ENCODE assay signal across 8 cellular contexts in the genomic region with DNA sequence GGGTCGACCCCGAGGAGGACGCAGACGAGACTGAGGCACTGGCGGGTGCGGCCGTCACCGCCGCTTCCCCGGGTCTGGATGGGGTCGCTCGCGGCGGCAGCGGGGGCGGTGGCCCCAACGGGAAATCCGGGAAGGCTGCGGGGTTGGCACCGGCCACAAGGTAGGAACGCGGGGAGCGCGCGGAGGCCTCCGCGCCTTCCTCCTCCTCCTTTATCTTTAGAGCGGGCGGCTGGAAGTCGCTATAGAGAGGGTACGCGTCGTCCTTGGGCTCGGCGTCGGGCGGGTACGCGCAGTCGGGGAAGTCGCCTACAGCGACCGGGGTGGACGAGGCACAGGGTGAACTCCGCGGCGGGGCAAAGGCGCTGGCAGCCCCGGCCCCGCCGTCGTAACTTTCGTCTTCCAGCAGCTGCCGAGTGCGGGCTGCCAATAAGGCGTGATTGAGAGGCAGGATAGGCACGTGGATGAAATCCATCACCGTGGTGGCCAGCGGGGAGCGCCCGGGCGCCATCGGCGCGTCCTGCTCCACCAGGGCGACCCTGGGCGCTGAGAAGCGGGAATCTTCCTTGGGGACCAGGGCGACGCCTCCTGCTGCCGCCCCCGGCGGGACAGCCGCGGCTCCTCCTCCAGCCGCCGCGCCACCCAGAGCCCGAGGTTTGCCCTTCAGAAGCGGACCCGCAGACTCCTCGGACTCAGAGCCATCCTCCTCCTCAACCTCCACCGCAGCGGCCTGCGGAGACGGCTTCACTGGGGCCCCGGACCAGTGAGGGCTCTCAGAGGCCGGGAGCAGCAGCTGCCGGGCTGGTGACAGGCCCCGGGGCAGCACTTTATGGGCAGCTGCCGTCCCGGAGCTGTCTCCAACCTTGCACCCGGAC. TPM values are rescaled to one million over a fixed set of nuclear protein-coding genes. Genes with fewer than 3 reads are reported as not detected.
DNase-seq lines count a peak whose midpoint lies in the region; ATAC-seq and TF ChIP-seq lines count a peak whose summit lies in the region.

No MANE protein-coding gene starts in this region.

- in situ Hi-C loops in brain microvascular endothelial cell (cut with HindIII; ENCODE audit: low pct_ligation_motif_present, low sequenced_read_pairs), result no loop called here

- H3K9me3 Mint-ChIP-seq in activated CD4-positive, alpha-beta memory T cell treated with anti-CD3 and anti-CD28 coated beads, Interleukin-2, amount 10 ng/mL, durations not matched to agents 7 days and 5 days, result no peaks in the 10 kb centered on the region

- DNase-seq in NCI-H146 (lab: John Stamatoyannopoulos, UW) (peak; percentile 6), NCI-H146 treated with DMSO at 0.1 percent for 48 hours (lab: John Stamatoyannopoulos, UW; ENCODE audit: unreplicated experiment) (no peak), brain microvascular endothelial cell (no peak), left kidney (ENCODE audit: low read depth, low spot score) (peak; percentile 50), testis (peak; percentile 43), NCI-H1436 treated with DMSO at 0.1 percent for 48 hours (lab: John Stamatoyannopoulos, UW) (no peak)
- DNase-seq in activated CD4-positive, alpha-beta memory T cell treated with anti-CD3 and anti-CD28 coated beads, Interleukin-2, amount 10 ng/mL, durations not matched to agents 7 days and 5 days, result no peak

- TF ChIP-seq POLR2A in testis (IDR thresholded peaks at IDR 0.05), result no peak

- CTCF ChIA-PET in activated CD4-positive, alpha-beta memory T cell treated with anti-CD3 and anti-CD28 coated beads, Interleukin-2, amount 10 ng/mL, durations not matched to agents 7 days and 5 days (lab: Charles Lee), result no interaction called here

- no peak for TF ChIP-seq CTCF in brain microvascular endothelial cell (IDR thresholded peaks at IDR 0.05; ENCODE audit: low read depth, low read length, missing control alignments)
- TF ChIP-seq CTCF in testis (IDR thresholded peaks at IDR 0.05), result no peak

- H3K27me3 Mint-ChIP-seq in activated CD4-positive, alpha-beta memory T cell treated with anti-CD3 and anti-CD28 coated beads, Interleukin-2, amount 10 ng/mL, durations not matched to agents 7 days and 5 days, result peaks cover 37% of the 10 kb centered on the region

- H3K36me3 ChIP-seq in brain microvascular endothelial cell (replicated peaks) (no peaks in the 10 kb centered on the region), testis (ENCODE audit: low read depth, missing control alignments) (no peaks in the 10 kb centered on the region)

- intact Hi-C loops in testis (cut with DNase I; ENCODE audit: low total_unique reads), result no loop called here

- H3K27me3 ChIP-seq in brain microvascular endothelial cell (replicated peaks) (peaks cover 59% of the 10 kb centered on the region), testis (no peaks in the 10 kb centered on the region)

- H3K9me3 ChIP-seq in testis, result no peaks in the 10 kb centered on the region

- no peaks in the 10 kb centered on the region for H3K4me1 ChIP-seq in testis

- H3K27ac ChIP-seq in brain microvascular endothelial cell, result no peak overlapping the region
- peak overlapping the region in 1 of 2 donors; percentile 81 for H3K27ac ChIP-seq in testis

- no peak overlapping the region for H3K4me3 Mint-ChIP-seq in activated CD4-positive, alpha-beta memory T cell treated with anti-CD3 and anti-CD28 coated beads, Interleukin-2, amount 10 ng/mL, durations not matched to agents 7 days and 5 days

- no peak overlapping the region for H3K27ac Mint-ChIP-seq in activated CD4-positive, alpha-beta memory T cell treated with anti-CD3 and anti-CD28 coated beads, Interleukin-2, amount 10 ng/mL, durations not matched to agents 7 days and 5 days

- 1 to 6% methylated on average over 18 to 92 of the region's 93 CpGs for WGBS in testis, 2 donors

- peak overlapping the region; percentile 51 for H3K4me3 ChIP-seq in brain microvascular endothelial cell (ENCODE audit: low read depth, low read length)
- peak overlapping the region; percentile 67 to 69 for H3K4me3 ChIP-seq in testis

- ATAC-seq in HG03095 (IDR thresholded peaks at IDR 0.05; ENCODE audit: unreplicated experiment), result no peak

- peaks cover 4% of the 10 kb centered on the region for H3K4me1 Mint-ChIP-seq in activated CD4-positive, alpha-beta memory T cell treated with anti-CD3 and anti-CD28 coated beads, Interleukin-2, amount 10 ng/mL, durations not matched to agents 7 days and 5 days

- no peaks in the 10 kb centered on the region for H3K36me3 Mint-ChIP-seq in activated CD4-positive, alpha-beta memory T cell treated with anti-CD3 and anti-CD28 coated beads, Interleukin-2, amount 10 ng/mL, durations not matched to agents 7 days and 5 days (ENCODE audit: low read depth)

- POLR2A ChIA-PET in activated CD4-positive, alpha-beta memory T cell treated with anti-CD3 and anti-CD28 coated beads, Interleukin-2, amount 10 ng/mL, durations not matched to agents 7 days and 5 days (lab: Charles Lee), result no interaction called here

RNA-seq across cellular contexts. Expression of gene PGR, which starts 1.7 kb away (rescaled TPM):
- total RNA-seq in testis, result 1 to 10 TPM; 2.4 to 3.3 TPM
- polyA plus RNA-seq in testis (ENCODE audit: insufficient read depth, low read depth, low replicate concordance), result 9.6 TPM
- total RNA-seq in activated CD4-positive, alpha-beta memory T cell treated with anti-CD3 and anti-CD28 coated beads, Interleukin-2, amount 10 ng/mL, durations not matched to agents 7 days and 5 days, result not detected

Comparison
In these comparisons a context has a peak if more than half of its experiments do, and no peak if none do; other contexts are left out.
1. DNase-seq: peak in NCI-H146 (single experiment), left kidney (single experiment) and testis (single experiment); none in NCI-H146 treated with DMSO at 0.1 percent for 48 hours (single experiment), brain microvascular endothelial cell (single experiment), NCI-H1436 treated with DMSO at 0.1 percent for 48 hours (single experiment) and activated CD4-positive, alpha-beta memory T cell treated with anti-CD3 and anti-CD28 coated beads, Interleukin-2, amount 10 ng/mL, durations not matched to agents 7 days and 5 days (single experiment).